ENCODE assay signal across 11 cellular contexts in the genomic region with DNA sequence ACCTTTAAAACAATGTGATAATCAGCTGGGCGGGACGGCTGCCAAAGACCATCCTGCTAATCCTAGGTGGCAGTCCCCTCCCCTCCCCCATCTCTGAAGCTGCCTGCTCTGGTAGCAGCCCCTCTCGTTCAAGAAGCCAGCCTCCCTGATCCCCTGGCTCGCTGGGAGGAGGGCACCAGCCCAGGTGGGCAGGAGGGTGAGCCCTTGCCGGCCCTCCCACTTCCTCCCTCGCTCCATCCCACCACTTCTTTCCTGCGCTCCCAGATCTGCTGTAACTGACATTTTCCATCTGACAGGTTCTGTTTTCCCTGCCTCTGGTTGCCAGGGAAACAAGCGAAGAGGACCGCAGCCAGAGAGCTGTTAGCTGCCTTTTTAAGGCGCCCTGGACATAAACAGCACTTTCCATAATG.
DNase-seq lines count a peak whose midpoint lies in the region; ATAC-seq and TF ChIP-seq lines count a peak whose summit lies in the region.
"Had no signal": no experiment of that assay in that cellular context is flagged by ENCODE, and none has a peak within 500 bp of the region (broad histone marks: within the 10 kb centered on the region; RNA-seq: fewer than 3 reads in every experiment).

No MANE protein-coding gene starts in this region.

- H3K36me3 ChIP-seq in BLaER1 (no peaks in the 10 kb centered on the region), brain microvascular endothelial cell (replicated peaks) (no peaks in the 10 kb centered on the region), stomach (no peaks in the 10 kb centered on the region)
- H3K36me3 ChIP-seq: SJSA1 had no signal

- H3K9ac ChIP-seq in BLaER1 = no peak overlapping the region

- H3K9me3 ChIP-seq in BLaER1 (no peaks in the 10 kb centered on the region), stomach (no peaks in the 10 kb centered on the region)
- H3K9me3 ChIP-seq: mucosa of descending colon, SJSA1 had no signal

- H4K20me1 ChIP-seq in BLaER1 = no peaks in the 10 kb centered on the region

- DNase-seq in NCI-H1694 treated with DMSO at 0.1 percent for 48 hours (lab: John Stamatoyannopoulos, UW) = peak; percentile 90
- DNase-seq in brain microvascular endothelial cell = peak; percentile 16
- peak; percentile 96 for DNase-seq in left kidney (ENCODE audit: low read depth, low spot score)
- no peak for DNase-seq in stomach
- DNase-seq in activated naive CD4-positive, alpha-beta T cell treated with Interleukin-2 at 50 U/mL for 16 hours = no peak

- no peak for TF ChIP-seq EP300 in stomach (IDR thresholded peaks at IDR 0.05)

- peaks cover 20% of the 10 kb centered on the region for H3K4me1 ChIP-seq in BLaER1
- peaks cover 0 to 19% (median 11%) of the 10 kb centered on the region in 4 donors for H3K4me1 ChIP-seq in stomach
- H3K4me1 ChIP-seq: SJSA1 had no signal

- ATAC-seq in GM18907 (IDR thresholded peaks at IDR 0.05; ENCODE audit: unreplicated experiment) = no peak
- ATAC-seq in HG03521 (IDR thresholded peaks at IDR 0.05; ENCODE audit: unreplicated experiment) = no peak
- ATAC-seq: mucosa of descending colon had no signal

- 6 to 12% (median 10%) methylated on average over 10 of the region's 10 CpGs for WGBS in stomach, 5 donors

- TF ChIP-seq POLR2A in stomach (IDR thresholded peaks at IDR 0.05) = no peak

- H3K27me3 ChIP-seq in BLaER1 = no peaks in the 10 kb centered on the region
- H3K27me3 ChIP-seq in brain microvascular endothelial cell (replicated peaks) = peaks cover 24% of the 10 kb centered on the region
- H3K27me3 ChIP-seq in stomach = peaks cover 0 to 36% (median 11%) of the 10 kb centered on the region in 3 donors

- intact Hi-C loops in stomach (cut with DNase I; ENCODE audit: low total_unique reads) = no loop called here

- TF ChIP-seq CTCF in brain microvascular endothelial cell (IDR thresholded peaks at IDR 0.05; ENCODE audit: low read depth, low read length, missing control alignments) (no peak), stomach (IDR thresholded peaks at IDR 0.05) (no peak)

- H3K27ac ChIP-seq in BLaER1 (no peak overlapping the region), brain microvascular endothelial cell (no peak overlapping the region), stomach (peak overlapping the region in 2 of 5 donors; percentile 11 to 25)
- H3K27ac ChIP-seq: HL-60, SJSA1 had no signal

- in situ Hi-C loops in brain microvascular endothelial cell (cut with HindIII; ENCODE audit: low pct_ligation_motif_present, low sequenced_read_pairs) = no loop called here

- peak overlapping the region; percentile 40 for H3K4me2 ChIP-seq in BLaER1

- H3K4me3 ChIP-seq in BLaER1 = no peak overlapping the region
- no peak overlapping the region for H3K4me3 ChIP-seq in brain microvascular endothelial cell (ENCODE audit: low read depth, low read length)
- H3K4me3 ChIP-seq in stomach = no peak overlapping the region
- H3K4me3 ChIP-seq: mucosa of descending colon, SJSA1 had no signal

Comparison
In these comparisons a context has a peak if more than half of its experiments do, and no peak if none do; other contexts are left out.
1. DNase-seq: peak in NCI-H1694 treated with DMSO at 0.1 percent for 48 hours (single experiment), brain microvascular endothelial cell (single experiment) and left kidney (single experiment); none in stomach (single experiment) and activated naive CD4-positive, alpha-beta T cell treated with Interleukin-2 at 50 U/mL for 16 hours (single experiment).